In the genomic region with DNA sequence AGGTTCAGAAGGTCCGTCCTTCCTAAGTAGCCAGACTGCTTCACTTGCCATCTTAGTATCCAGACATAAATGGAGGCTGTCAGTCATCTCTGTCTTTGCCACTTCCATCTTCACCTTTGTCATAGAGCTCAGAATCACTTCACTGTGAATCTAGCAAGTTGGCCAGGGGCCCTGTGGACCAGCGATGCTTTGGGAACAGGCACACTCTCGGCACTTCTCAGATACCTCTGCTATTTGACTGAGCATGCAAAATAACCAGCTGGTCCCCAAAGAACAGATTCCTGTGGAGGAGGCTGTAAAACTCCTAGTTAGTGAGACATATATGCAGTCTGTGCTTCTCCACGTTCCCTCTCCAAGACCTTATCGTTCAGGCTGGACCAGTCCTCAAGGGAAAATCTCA, we compare ENCODE assay signal across 34 cellular contexts.
"Had no signal": no experiment of that assay in that cellular context is flagged by ENCODE, and none has a peak within 500 bp of the region (broad histone marks: within the 10 kb centered on the region; RNA-seq: fewer than 3 reads in every experiment).

No MANE protein-coding gene starts in this region.

- H3K27ac ChIP-seq: KMS-11 had no signal

- H3K9ac ChIP-seq: KMS-11 had no signal

- H3K9me3 ChIP-seq: MG63 had no signal

- H3K36me3 ChIP-seq: MG63 had no signal

- DNase-seq: Karpas-422, Kasumi-1, MG63, MM.1S, MV-4-11, NCI-H1048, NCI-H1092, NCI-H1092 treated with DMSO at 0.1 percent for 48 hours, NCI-H1105, NCI-H1105 treated with DMSO at 0.1 percent for 48 hours, NCI-H1417, NCI-H1417 treated with DMSO at 0.1 percent for 48 hours, NCI-H1436, NCI-H1436 treated with DMSO at 0.1 percent for 48 hours, NCI-H146, NCI-H1694, NCI-H1694 treated with DMSO at 0.1 percent for 48 hours, NCI-H187, NCI-H187 treated with DMSO at 0.1 percent for 48 hours, NCI-H1930, NCI-H2029, NCI-H2029 treated with DMSO at 0.1 percent for 48 hours, NCI-H2081, NCI-H2081 treated with DMSO at 0.1 percent for 48 hours, NCI-H2107, NCI-H2171, NCI-H2171 treated with DMSO at 0.1 percent for 48 hours, NCI-H2227 treated with DMSO at 0.1 percent for 48 hours, NCI-H226, NCI-H345, NCI-H446, NCI-H446 treated with DMSO at 0.1 percent for 48 hours, NCI-H510A had no signal

- H3K4me3 ChIP-seq: MG63 had no signal

- H3K4me2 ChIP-seq: KMS-11 had no signal
